ENCODE assay signal across 17 cellular contexts in the genomic region with DNA sequence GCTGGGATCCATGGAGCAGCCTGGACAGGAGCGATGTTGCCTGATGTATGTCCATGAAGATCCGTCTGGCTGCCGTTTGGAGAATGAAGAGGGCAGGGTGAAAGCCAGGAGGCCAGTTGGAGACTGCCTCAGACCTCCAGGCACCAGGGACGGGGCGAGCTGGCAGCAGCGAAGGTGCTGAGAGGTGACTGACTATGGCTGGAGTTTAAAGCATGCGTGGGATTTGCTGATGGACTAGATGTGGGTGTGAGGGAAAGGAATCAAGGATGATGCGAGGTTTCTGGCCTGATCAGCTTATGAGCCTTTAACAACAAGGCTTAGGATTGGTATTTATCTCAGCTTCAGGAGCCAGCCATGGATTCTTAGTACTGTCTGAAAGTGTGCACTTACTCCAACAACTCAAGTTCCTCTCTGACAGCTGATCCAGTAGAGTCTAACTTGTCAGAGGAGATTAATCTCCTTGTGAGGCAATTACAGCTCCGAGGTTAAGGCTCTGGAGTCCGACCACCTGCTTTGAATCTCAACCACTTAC.
"Had no signal": no experiment of that assay in that cellular context is flagged by ENCODE, and none has a peak within 500 bp of the region (broad histone marks: within the 10 kb centered on the region; RNA-seq: fewer than 3 reads in every experiment).

No MANE protein-coding gene starts in this region.

- H3K27ac Mint-ChIP-seq: memory B cell; natural killer cell treated with Interleukin-12 subunit alpha and Interleukin-12 subunit beta and Interleukin-15 and Interleukin-18, amount 100 ng/mL, for 72 hours; WTC11 had no signal

- H3K4me1 Mint-ChIP-seq: brain, memory B cell, WTC11 had no signal

- ATAC-seq: left lobe of liver; natural killer cell treated with Interleukin-12 subunit alpha and Interleukin-12 subunit beta and Interleukin-15 and Interleukin-18, amount 100 ng/mL, for 72 hours; WTC11 had no signal

- H3K9ac ChIP-seq: SK-N-SH had no signal

- H3K9me3 Mint-ChIP-seq: brain; memory B cell; natural killer cell treated with Interleukin-12 subunit alpha and Interleukin-12 subunit beta and Interleukin-15 and Interleukin-18, amount 100 ng/mL, for 72 hours; WTC11 had no signal

- H3K4me1 ChIP-seq: esophagus muscularis mucosa, heart right ventricle, sigmoid colon, tibial artery had no signal

- H3K4me3 ChIP-seq: esophagus muscularis mucosa, heart right ventricle, ovary, sigmoid colon, tibial artery had no signal

- H3K27ac ChIP-seq: esophagus muscularis mucosa, heart right ventricle, ovary, sigmoid colon, tibial artery had no signal

- H3K9me3 ChIP-seq: esophagus muscularis mucosa, heart right ventricle, ovary, sigmoid colon, SK-N-SH, tibial artery had no signal

- DNase-seq: activated CD4-positive, alpha-beta T cell treated with anti-CD3 and anti-CD28 coated beads for 48 hours; activated gamma-delta T cell treated with Interleukin-2 at 50 U/mL for 16 hours; activated T-cell treated with anti-CD3 and anti-CD28 coated beads, Interleukin-2, amount 50 U/mL, for 1 hour; amygdala; heart right ventricle; ovary; sigmoid colon; SK-N-SH; stimulated activated CD4-positive, alpha-beta T cell treated with anti-CD3 and anti-CD28 coated beads, Interleukin-4, amount 100 ng/mL, for 1 hour; stimulated activated CD8-positive, alpha-beta memory T cell treated with anti-CD3 and anti-CD28 coated beads, Interleukin-4, amount 100 ng/mL, for 48 hours; tibial artery had no signal

- H3K27me3 ChIP-seq: esophagus muscularis mucosa, heart right ventricle, ovary, sigmoid colon, tibial artery had no signal

- H3K27me3 Mint-ChIP-seq: brain; memory B cell; natural killer cell treated with Interleukin-12 subunit alpha and Interleukin-12 subunit beta and Interleukin-15 and Interleukin-18, amount 100 ng/mL, for 72 hours had no signal

- H3K4me3 Mint-ChIP-seq: brain; memory B cell; natural killer cell treated with Interleukin-12 subunit alpha and Interleukin-12 subunit beta and Interleukin-15 and Interleukin-18, amount 100 ng/mL, for 72 hours; WTC11 had no signal
